34 cellular contexts compared by ENCODE assay signal in genomic region chr12:19053218-19053617, GRCh38.
"Had no signal": no experiment of that assay in that cellular context is flagged by ENCODE, and none has a peak within 500 bp of the region (broad histone marks: within the 10 kb centered on the region; RNA-seq: fewer than 3 reads in every experiment).

No MANE protein-coding gene starts in this region.

- H3K27me3 ChIP-seq: adrenal gland, body of pancreas, breast epithelium, cardiac muscle cell, colonic mucosa had no signal

- H3K4me3 Mint-ChIP-seq: activated CD4-positive, alpha-beta memory T cell treated with anti-CD3 and anti-CD28 coated beads for 36 hours; activated CD4-positive, alpha-beta T cell treated with anti-CD3 and anti-CD28 coated beads for 36 hours; activated CD4-positive, alpha-beta T cell treated with anti-CD3 and anti-CD28 coated beads, Interleukin-2, amount 10 ng/mL, durations not matched to agents 24 days and 14 days; activated CD8-positive, alpha-beta memory T cell treated with anti-CD3 and anti-CD28 coated beads, Interleukin-2, amount 10 ng/mL, durations not matched to agents 7 days and 5 days; activated CD8-positive, alpha-beta T cell treated with anti-CD3 and anti-CD28 coated beads, Interleukin-2, amount 10 ng/mL, durations not matched to agents 7 days and 5 days; activated naive CD4-positive, alpha-beta T cell treated with anti-CD3 and anti-CD28 coated beads for 36 hours; activated naive CD4-positive, alpha-beta T cell treated with anti-CD3 and anti-CD28 coated beads, Interleukin-2, amount 50 U/mL, for 24 hours; activated naive CD8-positive, alpha-beta T cell treated with anti-CD3 and anti-CD28 coated beads for 36 hours; activated naive CD8-positive, alpha-beta T cell treated with anti-CD3 and anti-CD28 coated beads, Interleukin-2, amount 50 U/mL, for 24 hours; activated T-helper 1 cell treated with anti-CD3 and anti-CD28 coated beads, Interleukin-12 subunit alpha, Interleukin-12 subunit beta, Interleukin-2, Interleukin-4 antibody, amounts not matched to agents 30 ng/mL and 10 ng/mL and 1 ng/mL, durations not matched to agents 14 hours and 24 hours and 36 hours; endodermal cell; T-helper 17 cell; T-helper 2 cell treated with Interferon-gamma antibody and Interleukin-4, amounts not matched to agents 5 μg/mL and 100 μg/mL, for 36 hours had no signal

- DNase-seq: activated CD4-positive, alpha-beta memory T cell treated with anti-CD3 and anti-CD28 coated beads for 36 hours; activated CD4-positive, alpha-beta T cell treated with anti-CD3 and anti-CD28 coated beads for 36 hours; activated CD4-positive, alpha-beta T cell treated with anti-CD3 and anti-CD28 coated beads, Interleukin-2, amount 10 ng/mL, durations not matched to agents 24 days and 14 days; activated CD4-positive, CD25-positive, alpha-beta regulatory T cell; activated CD4-positive, CD25-positive, alpha-beta regulatory T cell treated with anti-CD3 and anti-CD28 coated beads, Interleukin-2, amount 50 U/mL, for 72 hours; activated CD8-positive, alpha-beta memory T cell treated with anti-CD3 and anti-CD28 coated beads, Interleukin-2, amount 10 ng/mL, durations not matched to agents 7 days and 5 days; activated CD8-positive, alpha-beta memory T cell treated with anti-CD3 and anti-CD28 coated beads, Interleukin-2, amount 50 U/mL, for 4 hours; activated CD8-positive, alpha-beta T cell treated with anti-CD3 and anti-CD28 coated beads, Interleukin-2, amount 10 ng/mL, durations not matched to agents 7 days and 5 days; activated effector memory CD4-positive, alpha-beta T cell treated with anti-CD3 and anti-CD28 coated beads, Interleukin-2, amount 50 U/mL, for 16 hours; activated naive CD4-positive, alpha-beta T cell treated with anti-CD3 and anti-CD28 coated beads for 36 hours; activated naive CD8-positive, alpha-beta T cell treated with anti-CD3 and anti-CD28 coated beads for 36 hours; activated naive CD8-positive, alpha-beta T cell treated with anti-CD3 and anti-CD28 coated beads, Interleukin-2, amount 50 U/mL, for 24 hours; activated T-cell treated with anti-CD3 and anti-CD28 coated beads, Interleukin-2, amount 50 U/mL, for 1 hour; activated T-cell treated with anti-CD3 and anti-CD28 coated beads, Interleukin-2, amount 50 U/mL, for 48 hours; adrenal gland; amygdala; aorta; body of pancreas; central memory CD4-positive, alpha-beta T cell; cerebellar nuclear complex; colonic mucosa; effector CD8-positive, alpha-beta T cell; endodermal cell; glutamatergic neuron; T-helper 1 cell; T-helper 17 cell; T1000 had no signal

- H3K9me3 Mint-ChIP-seq: activated CD4-positive, alpha-beta memory T cell treated with anti-CD3 and anti-CD28 coated beads for 36 hours; activated CD4-positive, alpha-beta T cell treated with anti-CD3 and anti-CD28 coated beads, Interleukin-2, amount 10 ng/mL, durations not matched to agents 24 days and 14 days; activated naive CD4-positive, alpha-beta T cell treated with anti-CD3 and anti-CD28 coated beads for 36 hours; activated naive CD8-positive, alpha-beta T cell treated with anti-CD3 and anti-CD28 coated beads for 36 hours; activated T-helper 1 cell treated with anti-CD3 and anti-CD28 coated beads, Interleukin-12 subunit alpha, Interleukin-12 subunit beta, Interleukin-2, Interleukin-4 antibody, amounts not matched to agents 30 ng/mL and 10 ng/mL and 1 ng/mL, durations not matched to agents 14 hours and 24 hours and 36 hours; activated T-helper 2 cell treated with anti-CD3 and anti-CD28 coated beads, Interferon-gamma antibody, Interleukin-2, Interleukin-4, amounts not matched to agents 10 μg/mL and 5 μg/mL and 100 μg/mL, durations not matched to agents 14 hours and 24 hours and 36 hours; endodermal cell; T-helper 2 cell treated with Interferon-gamma antibody and Interleukin-4, amounts not matched to agents 5 μg/mL and 100 μg/mL, for 36 hours had no signal

- H3K4me1 ChIP-seq: body of pancreas, breast epithelium, colonic mucosa had no signal

- H3K4me3 ChIP-seq: adrenal gland, body of pancreas, breast epithelium, cardiac muscle cell, colonic mucosa had no signal

- H3K36me3 Mint-ChIP-seq: activated CD4-positive, alpha-beta memory T cell treated with anti-CD3 and anti-CD28 coated beads for 36 hours; activated CD8-positive, alpha-beta memory T cell treated with anti-CD3 and anti-CD28 coated beads, Interleukin-2, amount 10 ng/mL, durations not matched to agents 7 days and 5 days; activated naive CD4-positive, alpha-beta T cell treated with anti-CD3 and anti-CD28 coated beads, Interleukin-2, amount 50 U/mL, for 24 hours; activated naive CD8-positive, alpha-beta T cell treated with anti-CD3 and anti-CD28 coated beads for 36 hours had no signal

- H3K27ac Mint-ChIP-seq: activated CD4-positive, alpha-beta memory T cell treated with anti-CD3 and anti-CD28 coated beads for 36 hours; activated CD4-positive, alpha-beta T cell treated with anti-CD3 and anti-CD28 coated beads for 36 hours; activated CD4-positive, alpha-beta T cell treated with anti-CD3 and anti-CD28 coated beads, Interleukin-2, amount 10 ng/mL, durations not matched to agents 24 days and 14 days; activated CD8-positive, alpha-beta memory T cell treated with anti-CD3 and anti-CD28 coated beads, Interleukin-2, amount 10 ng/mL, durations not matched to agents 7 days and 5 days; activated CD8-positive, alpha-beta T cell treated with anti-CD3 and anti-CD28 coated beads, Interleukin-2, amount 10 ng/mL, durations not matched to agents 7 days and 5 days; activated naive CD4-positive, alpha-beta T cell treated with anti-CD3 and anti-CD28 coated beads for 36 hours; activated naive CD4-positive, alpha-beta T cell treated with anti-CD3 and anti-CD28 coated beads, Interleukin-2, amount 50 U/mL, for 24 hours; activated naive CD8-positive, alpha-beta T cell treated with anti-CD3 and anti-CD28 coated beads for 36 hours; activated naive CD8-positive, alpha-beta T cell treated with anti-CD3 and anti-CD28 coated beads, Interleukin-2, amount 50 U/mL, for 24 hours; activated T-helper 1 cell treated with anti-CD3 and anti-CD28 coated beads, Interleukin-12 subunit alpha, Interleukin-12 subunit beta, Interleukin-2, Interleukin-4 antibody, amounts not matched to agents 30 ng/mL and 10 ng/mL and 1 ng/mL, durations not matched to agents 14 hours and 24 hours and 36 hours; activated T-helper 2 cell treated with anti-CD3 and anti-CD28 coated beads, Interferon-gamma antibody, Interleukin-2, Interleukin-4, amounts not matched to agents 10 μg/mL and 5 μg/mL and 100 μg/mL, durations not matched to agents 14 hours and 24 hours and 36 hours; endodermal cell; T-helper 17 cell; T-helper 2 cell treated with Interferon-gamma antibody and Interleukin-4, amounts not matched to agents 5 μg/mL and 100 μg/mL, for 36 hours had no signal

- H3K27ac ChIP-seq: adrenal gland, body of pancreas, breast epithelium, cardiac muscle cell, colonic mucosa had no signal

- H3K4me1 Mint-ChIP-seq: activated CD4-positive, alpha-beta T cell treated with anti-CD3 and anti-CD28 coated beads for 36 hours; activated CD8-positive, alpha-beta memory T cell treated with anti-CD3 and anti-CD28 coated beads, Interleukin-2, amount 10 ng/mL, durations not matched to agents 7 days and 5 days; activated naive CD4-positive, alpha-beta T cell treated with anti-CD3 and anti-CD28 coated beads, Interleukin-2, amount 50 U/mL, for 24 hours; activated naive CD8-positive, alpha-beta T cell treated with anti-CD3 and anti-CD28 coated beads, Interleukin-2, amount 50 U/mL, for 24 hours; T-helper 17 cell had no signal

- H3K36me3 ChIP-seq: adrenal gland, breast epithelium, cardiac muscle cell, colonic mucosa had no signal

- ATAC-seq: activated CD4-positive, alpha-beta T cell treated with anti-CD3 and anti-CD28 coated beads for 36 hours; activated CD8-positive, alpha-beta memory T cell treated with anti-CD3 and anti-CD28 coated beads, Interleukin-2, amount 10 ng/mL, durations not matched to agents 7 days and 5 days; activated CD8-positive, alpha-beta T cell treated with anti-CD3 and anti-CD28 coated beads, Interleukin-2, amount 10 ng/mL, durations not matched to agents 7 days and 5 days; activated naive CD8-positive, alpha-beta T cell treated with anti-CD3 and anti-CD28 coated beads, Interleukin-2, amount 50 U/mL, for 24 hours; body of pancreas; esophagus mucosa; T-helper 17 cell had no signal

- H3K27me3 Mint-ChIP-seq: activated CD4-positive, alpha-beta T cell treated with anti-CD3 and anti-CD28 coated beads, Interleukin-2, amount 10 ng/mL, durations not matched to agents 24 days and 14 days; activated CD8-positive, alpha-beta memory T cell treated with anti-CD3 and anti-CD28 coated beads, Interleukin-2, amount 10 ng/mL, durations not matched to agents 7 days and 5 days had no signal

- H3K9me3 ChIP-seq: adrenal gland, body of pancreas, breast epithelium, colonic mucosa had no signal
